Comparison of ENCODE assay signal across 8 cellular contexts in the genomic region with DNA sequence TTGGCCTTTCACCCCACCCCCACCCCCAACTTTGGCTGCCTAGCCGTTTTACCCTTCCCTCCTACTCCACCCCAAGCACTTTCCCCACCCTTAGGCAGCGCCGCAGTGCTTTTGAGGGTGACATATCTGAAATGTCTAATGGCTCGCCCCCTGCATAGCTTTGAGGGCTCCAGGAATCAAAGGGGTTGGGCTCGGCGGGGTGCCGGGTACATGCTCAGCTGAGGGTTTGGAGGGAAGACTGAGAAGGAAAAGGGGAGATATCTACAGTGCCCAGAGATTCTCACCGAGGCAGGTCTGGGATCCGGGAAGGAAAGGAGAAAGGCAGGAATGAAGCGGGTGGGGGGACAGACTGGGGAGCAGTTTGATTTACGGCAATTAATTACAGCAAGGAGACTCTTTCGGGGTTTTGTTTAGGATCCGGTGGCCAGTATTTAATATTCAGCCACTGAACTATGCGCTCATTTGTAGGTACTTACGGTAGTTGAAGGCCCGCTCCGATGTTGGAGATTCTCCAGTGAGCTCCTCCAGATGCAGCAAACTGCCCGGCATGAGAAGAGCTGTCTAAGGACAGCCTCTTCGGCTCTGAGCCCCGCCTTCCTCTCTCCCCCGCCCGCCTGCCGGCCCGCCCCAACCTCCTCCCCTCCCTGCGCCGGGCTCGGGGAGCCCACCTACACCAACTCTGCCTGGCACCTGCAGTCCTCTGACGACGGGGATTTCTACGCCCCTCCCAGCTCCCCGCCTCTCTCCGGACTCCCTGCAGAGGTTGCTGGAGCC. TPM values are rescaled to one million over a fixed set of nuclear protein-coding genes. Genes with fewer than 3 reads are reported as not detected.
A peak's percentile ranks its signal among the peaks of the same experiment; 100 is the strongest.
DNase-seq lines count a peak whose midpoint lies in the region; ATAC-seq and TF ChIP-seq lines count a peak whose summit lies in the region.

A gene with protein sequence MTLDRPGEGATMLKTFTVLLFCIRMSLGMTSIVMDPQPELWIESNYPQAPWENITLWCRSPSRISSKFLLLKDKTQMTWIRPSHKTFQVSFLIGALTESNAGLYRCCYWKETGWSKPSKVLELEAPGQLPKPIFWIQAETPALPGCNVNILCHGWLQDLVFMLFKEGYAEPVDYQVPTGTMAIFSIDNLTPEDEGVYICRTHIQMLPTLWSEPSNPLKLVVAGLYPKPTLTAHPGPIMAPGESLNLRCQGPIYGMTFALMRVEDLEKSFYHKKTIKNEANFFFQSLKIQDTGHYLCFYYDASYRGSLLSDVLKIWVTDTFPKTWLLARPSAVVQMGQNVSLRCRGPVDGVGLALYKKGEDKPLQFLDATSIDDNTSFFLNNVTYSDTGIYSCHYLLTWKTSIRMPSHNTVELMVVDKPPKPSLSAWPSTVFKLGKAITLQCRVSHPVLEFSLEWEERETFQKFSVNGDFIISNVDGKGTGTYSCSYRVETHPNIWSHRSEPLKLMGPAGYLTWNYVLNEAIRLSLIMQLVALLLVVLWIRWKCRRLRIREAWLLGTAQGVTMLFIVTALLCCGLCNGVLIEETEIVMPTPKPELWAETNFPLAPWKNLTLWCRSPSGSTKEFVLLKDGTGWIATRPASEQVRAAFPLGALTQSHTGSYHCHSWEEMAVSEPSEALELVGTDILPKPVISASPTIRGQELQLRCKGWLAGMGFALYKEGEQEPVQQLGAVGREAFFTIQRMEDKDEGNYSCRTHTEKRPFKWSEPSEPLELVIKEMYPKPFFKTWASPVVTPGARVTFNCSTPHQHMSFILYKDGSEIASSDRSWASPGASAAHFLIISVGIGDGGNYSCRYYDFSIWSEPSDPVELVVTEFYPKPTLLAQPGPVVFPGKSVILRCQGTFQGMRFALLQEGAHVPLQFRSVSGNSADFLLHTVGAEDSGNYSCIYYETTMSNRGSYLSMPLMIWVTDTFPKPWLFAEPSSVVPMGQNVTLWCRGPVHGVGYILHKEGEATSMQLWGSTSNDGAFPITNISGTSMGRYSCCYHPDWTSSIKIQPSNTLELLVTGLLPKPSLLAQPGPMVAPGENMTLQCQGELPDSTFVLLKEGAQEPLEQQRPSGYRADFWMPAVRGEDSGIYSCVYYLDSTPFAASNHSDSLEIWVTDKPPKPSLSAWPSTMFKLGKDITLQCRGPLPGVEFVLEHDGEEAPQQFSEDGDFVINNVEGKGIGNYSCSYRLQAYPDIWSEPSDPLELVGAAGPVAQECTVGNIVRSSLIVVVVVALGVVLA (N-terminal part only) (minus strand): TSS at position 569 of the 774 bp plus-strand sequence. CDS start 2,632 bp downstream, outside the sequence.

- no peaks in the 10 kb centered on the region for H3K4me1 ChIP-seq in smooth muscle cell (ENCODE audit: low read depth)

- H3K27me3 ChIP-seq in smooth muscle cell (ENCODE audit: low read depth), result no peaks in the 10 kb centered on the region

- H3K36me3 Mint-ChIP-seq in stimulated activated effector memory CD8-positive, alpha-beta T cell treated with anti-CD3 and anti-CD28 coated beads, Interleukin-12 subunit alpha, Interleukin-12 subunit beta, amount 100 ng/mL, for 72 hours, result no peaks in the 10 kb centered on the region

- ATAC-seq in HG03354 (IDR thresholded peaks at IDR 0.05; ENCODE audit: poor library complexity, severe bottlenecking, unreplicated experiment), result peak; percentile 58
- no peak for ATAC-seq in stimulated activated effector memory CD8-positive, alpha-beta T cell treated with anti-CD3 and anti-CD28 coated beads, Interleukin-12 subunit alpha, Interleukin-12 subunit beta, amount 100 ng/mL, for 72 hours
- ATAC-seq in GM18511 (IDR thresholded peaks at IDR 0.05; ENCODE audit: unreplicated experiment), result no peak
- ATAC-seq in GM18519 (IDR thresholded peaks at IDR 0.05; ENCODE audit: low FRiP score, unreplicated experiment), result no peak

- peak within 1 kb of the TSS; percentile 84 for H3K4me2 ChIP-seq in smooth muscle cell

- no peak within 1 kb of the TSS for H3K4me3 Mint-ChIP-seq in stimulated activated effector memory CD8-positive, alpha-beta T cell treated with anti-CD3 and anti-CD28 coated beads, Interleukin-12 subunit alpha, Interleukin-12 subunit beta, amount 100 ng/mL, for 72 hours

- no peak within 1 kb of the TSS for H3K27ac Mint-ChIP-seq in stimulated activated effector memory CD8-positive, alpha-beta T cell treated with anti-CD3 and anti-CD28 coated beads, Interleukin-12 subunit alpha, Interleukin-12 subunit beta, amount 100 ng/mL, for 72 hours

- H3K36me3 ChIP-seq in smooth muscle cell (ENCODE audit: low read depth), result no peaks in the 10 kb centered on the region

- H3F3A ChIP-seq in smooth muscle cell (ENCODE audit: low read depth), result no peaks in the 10 kb centered on the region

- no peaks in the 10 kb centered on the region for H3K4me1 Mint-ChIP-seq in stimulated activated effector memory CD8-positive, alpha-beta T cell treated with anti-CD3 and anti-CD28 coated beads, Interleukin-12 subunit alpha, Interleukin-12 subunit beta, amount 100 ng/mL, for 72 hours

- no peak within 1 kb of the TSS for H3K9ac ChIP-seq in smooth muscle cell (ENCODE audit: low read depth)

- peak within 1 kb of the TSS; percentile 45 for H3K4me3 ChIP-seq in smooth muscle cell

- H3K27ac ChIP-seq in smooth muscle cell (ENCODE audit: low read depth), result no peak within 1 kb of the TSS

- H4K20me1 ChIP-seq in smooth muscle cell (ENCODE audit: low read depth), result no peaks in the 10 kb centered on the region

- DNase-seq in amygdala (lab: John Stamatoyannopoulos, UW) (peak in 49 of 56 donors; percentile 1 to 71 (median 21)), iPS-NIHi11 (ENCODE audit: low spot score) (peak; percentile 72), smooth muscle cell (lab: John Stamatoyannopoulos, UW; ENCODE audit: unreplicated experiment) (no peak), GM10266 (ENCODE audit: extremely low spot score) (no peak)
- DNase-seq in stimulated activated effector memory CD8-positive, alpha-beta T cell treated with anti-CD3 and anti-CD28 coated beads, Interleukin-12 subunit alpha, Interleukin-12 subunit beta, amount 100 ng/mL, for 72 hours (ENCODE audit: low spot score in 2 of 2), result no peak

- WGBS in smooth muscle cell (ENCODE audit: low lambda C conversion rate), result 36% methylated on average over 21 of the region's 32 CpGs

- H3K9me3 Mint-ChIP-seq in stimulated activated effector memory CD8-positive, alpha-beta T cell treated with anti-CD3 and anti-CD28 coated beads, Interleukin-12 subunit alpha, Interleukin-12 subunit beta, amount 100 ng/mL, for 72 hours, result no peaks in the 10 kb centered on the region

- H2AFZ ChIP-seq in smooth muscle cell (ENCODE audit: low read depth), result peak within 1 kb of the TSS; percentile 15

- TF ChIP-seq CTCF in smooth muscle cell (IDR thresholded peaks at IDR 0.05; ENCODE audit: borderline replicate concordance, insufficient read depth, poor library complexity, severe bottlenecking) (no peak), GM10266 (IDR thresholded peaks at IDR 0.05; ENCODE audit: control insufficient read depth, insufficient read depth, low read depth, missing control alignments) (no peak)

- H3K79me2 ChIP-seq in smooth muscle cell (ENCODE audit: low read depth), result no peaks in the 10 kb centered on the region

- H3K9me3 ChIP-seq in smooth muscle cell (replicated peaks; ENCODE audit: low read depth), result no peaks in the 10 kb centered on the region

RNA-seq across cellular contexts. Expression of the gene that starts here (rescaled TPM):
- 0.54 and 1.1 TPM in 2 replicates for total RNA-seq in smooth muscle cell
- polyA plus RNA-seq in smooth muscle cell, result 0.87 and 1.1 TPM in 2 replicates

Comparison
In these comparisons a context has a peak if more than half of its experiments do, and no peak if none do; other contexts are left out.
1. DNase-seq: peak in amygdala (49 of 56) and iPS-NIHi11 (single experiment); none in smooth muscle cell (single experiment), GM10266 (single experiment) and stimulated activated effector memory CD8-positive, alpha-beta T cell treated with anti-CD3 and anti-CD28 coated beads, Interleukin-12 subunit alpha, Interleukin-12 subunit beta, amount 100 ng/mL, for 72 hours (0 of 2).